25 cellular contexts compared by ENCODE assay signal in genomic region chr4:179797718-179798117, GRCh38.
"Had no signal": no experiment of that assay in that cellular context is flagged by ENCODE, and none has a peak within 500 bp of the region (broad histone marks: within the 10 kb centered on the region; RNA-seq: fewer than 3 reads in every experiment).

No MANE protein-coding gene starts in this region.

- H3K27me3 Mint-ChIP-seq: activated B cell treated with CpG ODN at 0.5 μM for 24 hours; activated CD4-positive, alpha-beta T cell treated with anti-CD3 and anti-CD28 coated beads, Interleukin-2, amount 10 ng/mL, durations not matched to agents 24 days and 14 days; activated naive CD8-positive, alpha-beta T cell; activated T-helper 17 cell treated with anti-CD3 and anti-CD28 coated beads, Interleukin-2, amount 50 U/mL, for 72 hours; T-helper 17 cell had no signal

- H3K4me2 ChIP-seq: KMS-11 had no signal

- H3K27ac ChIP-seq: KMS-11, RWPE1, SJCRH30 had no signal

- H3K9me3 Mint-ChIP-seq: activated B cell treated with CpG ODN at 0.5 μM for 24 hours; activated CD4-positive, alpha-beta T cell treated with anti-CD3 and anti-CD28 coated beads, Interleukin-2, amount 10 ng/mL, durations not matched to agents 24 days and 14 days had no signal

- H3K36me3 ChIP-seq: SJCRH30 had no signal

- H3K4me1 ChIP-seq: SJCRH30 had no signal

- H3K9ac ChIP-seq: KMS-11 had no signal

- H3K4me3 Mint-ChIP-seq: activated B cell treated with CpG ODN at 0.5 μM for 24 hours; activated CD4-positive, alpha-beta T cell treated with anti-CD3 and anti-CD28 coated beads, Interleukin-2, amount 10 ng/mL, durations not matched to agents 24 days and 14 days; activated naive CD4-positive, alpha-beta T cell treated with anti-CD3 and anti-CD28 coated beads for 36 hours; activated naive CD8-positive, alpha-beta T cell; activated T-helper 17 cell treated with anti-CD3 and anti-CD28 coated beads, Interleukin-2, amount 50 U/mL, for 72 hours; T-helper 17 cell had no signal

- H3K4me3 ChIP-seq: SJCRH30 had no signal

- H3K27me3 ChIP-seq: SJCRH30 had no signal

- H3K9me3 ChIP-seq: SJCRH30 had no signal

- H3K4me1 Mint-ChIP-seq: activated B cell treated with CpG ODN at 0.5 μM for 24 hours; activated CD4-positive, alpha-beta T cell treated with anti-CD3 and anti-CD28 coated beads, Interleukin-2, amount 10 ng/mL, durations not matched to agents 24 days and 14 days; activated T-helper 17 cell treated with anti-CD3 and anti-CD28 coated beads, Interleukin-2, amount 50 U/mL, for 72 hours; T-helper 17 cell had no signal

- DNase-seq: activated B cell treated with CpG ODN at 0.5 μM for 24 hours; activated CD4-positive, alpha-beta T cell treated with anti-CD3 and anti-CD28 coated beads for 1 hour; activated CD4-positive, alpha-beta T cell treated with anti-CD3 and anti-CD28 coated beads, Interleukin-2, amount 10 ng/mL, durations not matched to agents 24 days and 14 days; activated CD4-positive, alpha-beta T cell treated with anti-CD3 and anti-CD28 coated beads, Interleukin-2, amount 50 U/mL, for 48 hours; activated gamma-delta T cell; activated naive CD4-positive, alpha-beta T cell treated with anti-CD3 and anti-CD28 coated beads for 36 hours; activated T-cell treated with anti-CD3 and anti-CD28 coated beads, Interleukin-2, amount 50 U/mL, for 48 hours; cerebellar nuclear complex; NCI-H1092; NCI-H1417; NCI-H1930; NCI-H2107; NCI-H2171 treated with DMSO at 0.1 percent for 48 hours; NCI-H226; NCI-H526; NK-92 treated with Interleukin-12 subunit alpha and Interleukin-12 subunit beta, amount 100 ng/mL, for 24 hours; Right ventricle myocardium superior; T-helper 17 cell; T-helper 9 cell had no signal

- H3K36me3 Mint-ChIP-seq: activated naive CD8-positive, alpha-beta T cell had no signal

- H3K27ac Mint-ChIP-seq: activated B cell treated with CpG ODN at 0.5 μM for 24 hours; activated CD4-positive, alpha-beta T cell treated with anti-CD3 and anti-CD28 coated beads, Interleukin-2, amount 10 ng/mL, durations not matched to agents 24 days and 14 days; activated naive CD4-positive, alpha-beta T cell treated with anti-CD3 and anti-CD28 coated beads for 36 hours; activated naive CD8-positive, alpha-beta T cell; activated T-helper 17 cell treated with anti-CD3 and anti-CD28 coated beads, Interleukin-2, amount 50 U/mL, for 72 hours; T-helper 17 cell had no signal

- ATAC-seq: activated T-helper 17 cell treated with anti-CD3 and anti-CD28 coated beads, Interleukin-2, amount 50 U/mL, for 72 hours; Panc1; T-helper 17 cell had no signal
